18 cellular contexts compared by ENCODE assay signal in genomic region chrX:39734174-39734776, GRCh38.
"Had no signal": no experiment of that assay in that cellular context is flagged by ENCODE, and none has a peak within 500 bp of the region (broad histone marks: within the 10 kb centered on the region; RNA-seq: fewer than 3 reads in every experiment).

No MANE protein-coding gene starts in this region.

- H3K4me3 ChIP-seq: adrenal gland, ascending aorta, spleen had no signal

- H3K27me3 ChIP-seq: ascending aorta, brain microvascular endothelial cell, foreskin keratinocyte had no signal

- H3K27ac ChIP-seq: adrenal gland, ascending aorta, brain microvascular endothelial cell, foreskin keratinocyte, spleen, WERI-Rb-1 had no signal

- FAIRE-seq: endometrium, keratinocyte had no signal

- H3K9me3 ChIP-seq: adrenal gland, ascending aorta, spleen had no signal

- ATAC-seq: activated T-helper 17 cell treated with anti-CD3 and anti-CD28 coated beads, Interleukin-2, amount 50 U/mL, for 72 hours; foreskin keratinocyte; natural killer cell had no signal

- DNase-seq: activated CD4-positive, alpha-beta T cell treated with anti-CD3 and anti-CD28 coated beads for 1 hour; activated T-cell treated with anti-CD3 and anti-CD28 coated beads, Interleukin-2, amount 50 U/mL, for 24 hours; adrenal gland; brain microvascular endothelial cell; caudate nucleus; effector CD4-positive, alpha-beta T cell; foreskin keratinocyte; natural killer cell; retina; spleen; stimulated activated CD4-positive, alpha-beta T cell treated with anti-CD3 and anti-CD28 coated beads, Interleukin-4, amount 100 ng/mL, for 24 hours; stimulated activated naive CD4-positive, alpha-beta T cell treated with Interleukin-2 at 50 U/mL for 16 hours; T-helper 2 cell; WERI-Rb-1 had no signal

- H3K4me1 ChIP-seq: foreskin keratinocyte had no signal

- H3K36me3 ChIP-seq: adrenal gland, ascending aorta, brain microvascular endothelial cell, spleen, WERI-Rb-1 had no signal
